13 cellular contexts compared by ENCODE assay signal in the genomic region with DNA sequence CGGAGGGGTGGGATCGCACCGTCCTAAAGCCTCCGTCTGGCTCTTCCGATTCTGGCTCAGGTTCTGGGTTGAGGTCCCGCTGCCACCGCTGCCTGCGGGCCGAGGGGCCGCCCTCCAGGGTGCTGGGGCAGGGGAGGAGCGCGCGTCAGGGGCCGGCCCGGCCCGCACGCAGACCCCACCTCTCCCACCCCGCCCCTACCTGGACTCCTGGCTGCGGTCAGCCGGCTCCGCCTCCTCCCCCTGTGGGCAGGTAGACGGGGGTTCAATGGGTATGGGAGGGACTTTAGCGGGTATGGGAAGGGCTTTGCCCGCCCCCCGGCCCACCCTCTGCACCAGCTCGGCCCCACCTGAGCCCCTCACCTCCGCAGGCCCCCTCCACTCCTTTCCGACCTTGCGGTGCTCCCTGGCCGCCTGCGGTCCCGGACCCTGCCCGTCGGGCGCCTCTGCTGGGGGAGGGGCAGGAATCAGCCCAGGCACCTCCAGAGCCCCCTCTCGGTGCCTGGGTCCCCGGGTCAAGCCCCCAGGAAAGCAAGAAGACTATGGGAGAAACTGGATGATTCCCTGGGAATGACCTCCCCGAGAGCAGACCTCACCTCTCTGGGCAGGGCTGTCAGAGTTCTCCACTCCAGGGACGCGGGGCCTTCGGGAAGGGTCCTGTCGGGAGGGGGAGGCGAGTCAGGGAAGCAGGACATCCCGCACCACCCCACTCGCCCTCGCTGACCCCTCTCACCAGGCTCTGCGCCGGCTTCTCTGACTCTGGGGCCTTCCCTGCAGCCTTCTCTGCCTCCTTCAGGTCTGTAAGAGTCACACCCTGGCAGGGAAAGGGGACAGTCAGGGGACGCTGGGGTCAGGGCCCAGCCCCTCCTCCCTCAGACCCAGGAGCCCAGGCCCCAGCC.
"Had no signal": no experiment of that assay in that cellular context is flagged by ENCODE, and none has a peak within 500 bp of the region (broad histone marks: within the 10 kb centered on the region; RNA-seq: fewer than 3 reads in every experiment).

No MANE protein-coding gene starts in this region.

- H3K4me3 ChIP-seq: right atrium auricular region had no signal

- H3K27me3 ChIP-seq: right atrium auricular region had no signal

- ATAC-seq: activated CD4-positive, alpha-beta T cell treated with anti-CD3 and anti-CD28 coated beads for 36 hours; left ventricle myocardium superior; natural killer cell had no signal

- H3K27ac ChIP-seq: right atrium auricular region had no signal

- H3K9me3 ChIP-seq: right atrium auricular region had no signal

- DNase-seq: activated CD4-positive, alpha-beta memory T cell treated with anti-CD3 and anti-CD28 coated beads, Interleukin-2, amount 10 ng/mL, durations not matched to agents 7 days and 5 days; activated naive CD4-positive, alpha-beta T cell treated with anti-CD3 and anti-CD28 coated beads, Interleukin-2, amount 50 U/mL, for 16 hours; activated T-cell treated with anti-CD3 and anti-CD28 coated beads, Interleukin-2, amount 50 U/mL, for 24 hours; kidney glomerular epithelial cell; left ventricle myocardium superior; natural killer cell; occipital lobe; stimulated activated CD4-positive, alpha-beta T cell treated with anti-CD3 and anti-CD28 coated beads, Interleukin-4, amount 100 ng/mL, for 1 hour; stimulated activated naive CD4-positive, alpha-beta T cell; T-helper 1 cell; trophoblast cell had no signal
